Comparison of ENCODE assay signal across 26 cellular contexts in genomic region chr16:81786868-81787267, GRCh38.
"Had no signal": no experiment of that assay in that cellular context is flagged by ENCODE, and none has a peak within 500 bp of the region (broad histone marks: within the 10 kb centered on the region; RNA-seq: fewer than 3 reads in every experiment).

No MANE protein-coding gene starts in this region.

- H3K4me1 Mint-ChIP-seq: activated CD4-positive, alpha-beta T cell treated with anti-CD3 and anti-CD28 coated beads, Interleukin-2, amount 10 ng/mL, durations not matched to agents 7 days and 5 days; activated naive CD4-positive, alpha-beta T cell treated with anti-CD3 and anti-CD28 coated beads, Interleukin-2, amount 10 ng/mL, durations not matched to agents 7 days and 5 days had no signal

- ATAC-seq: activated CD8-positive, alpha-beta memory T cell treated with anti-CD3 and anti-CD28 coated beads, Interleukin-2, amount 10 ng/mL, durations not matched to agents 7 days and 5 days; activated CD8-positive, alpha-beta T cell treated with anti-CD3 and anti-CD28 coated beads for 36 hours; gastroesophageal sphincter; natural killer cell treated with Interleukin-12 subunit alpha and Interleukin-12 subunit beta and Interleukin-15 and Interleukin-18, amount 100 ng/mL, for 72 hours had no signal

- H3K27me3 Mint-ChIP-seq: activated CD8-positive, alpha-beta memory T cell treated with anti-CD3 and anti-CD28 coated beads, Interleukin-2, amount 10 ng/mL, durations not matched to agents 7 days and 5 days; natural killer cell treated with Interleukin-12 subunit alpha and Interleukin-12 subunit beta and Interleukin-15 and Interleukin-18, amount 100 ng/mL, for 72 hours had no signal

- H3K27ac ChIP-seq: cardiac muscle cell, epithelial cell of prostate, gastroesophageal sphincter, thoracic aorta, vagina, WERI-Rb-1 had no signal

- H3K36me3 Mint-ChIP-seq: activated naive CD4-positive, alpha-beta T cell treated with anti-CD3 and anti-CD28 coated beads, Interleukin-2, amount 10 ng/mL, durations not matched to agents 7 days and 5 days had no signal

- DNase-seq: activated CD4-positive, alpha-beta T cell treated with anti-CD3 and anti-CD28 coated beads, Interleukin-2, amount 10 ng/mL, durations not matched to agents 7 days and 5 days; activated CD4-positive, CD25-positive, alpha-beta regulatory T cell treated with anti-CD3 and anti-CD28 coated beads, Interleukin-2, amount 50 U/mL, for 72 hours; activated CD8-positive, alpha-beta memory T cell treated with anti-CD3 and anti-CD28 coated beads, Interleukin-2, amount 10 ng/mL, durations not matched to agents 7 days and 5 days; activated CD8-positive, alpha-beta T cell treated with anti-CD3 and anti-CD28 coated beads for 36 hours; activated effector memory CD4-positive, alpha-beta T cell treated with anti-CD3 and anti-CD28 coated beads, Interleukin-2, amount 50 U/mL, for 16 hours; activated naive CD4-positive, alpha-beta T cell treated with anti-CD3 and anti-CD28 coated beads, Interleukin-2, amount 10 ng/mL, durations not matched to agents 7 days and 5 days; activated T-cell treated with anti-CD3 and anti-CD28 coated beads for 4 hours; amygdala; head of caudate nucleus; hypothalamus; nucleus accumbens; posterior cingulate gyrus; spleen; stimulated activated CD4-positive, alpha-beta T cell treated with anti-CD3 and anti-CD28 coated beads, Interleukin-4, amount 100 ng/mL, for 24 hours; stimulated activated naive CD4-positive, alpha-beta T cell treated with Interleukin-2 at 50 U/mL for 16 hours; WERI-Rb-1 had no signal

- H3K27ac Mint-ChIP-seq: activated CD4-positive, alpha-beta T cell treated with anti-CD3 and anti-CD28 coated beads, Interleukin-2, amount 10 ng/mL, durations not matched to agents 7 days and 5 days; activated CD8-positive, alpha-beta memory T cell treated with anti-CD3 and anti-CD28 coated beads, Interleukin-2, amount 10 ng/mL, durations not matched to agents 7 days and 5 days; activated CD8-positive, alpha-beta T cell treated with anti-CD3 and anti-CD28 coated beads for 36 hours; activated naive CD4-positive, alpha-beta T cell treated with anti-CD3 and anti-CD28 coated beads, Interleukin-2, amount 10 ng/mL, durations not matched to agents 7 days and 5 days; T-helper 2 cell treated with Interferon-gamma antibody and Interleukin-4, amounts not matched to agents 5 μg/mL and 100 μg/mL, for 36 hours had no signal

- H3K36me3 ChIP-seq: cardiac muscle cell, gastroesophageal sphincter, thoracic aorta, vagina, WERI-Rb-1 had no signal

- FAIRE-seq: islet of Langerhans, TTC549 had no signal

- H3K27me3 ChIP-seq: cardiac muscle cell, spleen, vagina had no signal

- H3K9me3 ChIP-seq: gastroesophageal sphincter, spleen, thoracic aorta, vagina had no signal

- H3K4me3 ChIP-seq: cardiac muscle cell, gastroesophageal sphincter, thoracic aorta, vagina had no signal

- H3K4me3 Mint-ChIP-seq: activated CD4-positive, alpha-beta T cell treated with anti-CD3 and anti-CD28 coated beads, Interleukin-2, amount 10 ng/mL, durations not matched to agents 7 days and 5 days; activated CD8-positive, alpha-beta memory T cell treated with anti-CD3 and anti-CD28 coated beads, Interleukin-2, amount 10 ng/mL, durations not matched to agents 7 days and 5 days; activated CD8-positive, alpha-beta T cell treated with anti-CD3 and anti-CD28 coated beads for 36 hours; activated naive CD4-positive, alpha-beta T cell treated with anti-CD3 and anti-CD28 coated beads, Interleukin-2, amount 10 ng/mL, durations not matched to agents 7 days and 5 days; natural killer cell treated with Interleukin-12 subunit alpha and Interleukin-12 subunit beta and Interleukin-15 and Interleukin-18, amount 100 ng/mL, for 72 hours; T-helper 2 cell treated with Interferon-gamma antibody and Interleukin-4, amounts not matched to agents 5 μg/mL and 100 μg/mL, for 36 hours had no signal

- H3K9me3 Mint-ChIP-seq: activated CD4-positive, alpha-beta T cell treated with anti-CD3 and anti-CD28 coated beads, Interleukin-2, amount 10 ng/mL, durations not matched to agents 7 days and 5 days; activated CD8-positive, alpha-beta T cell treated with anti-CD3 and anti-CD28 coated beads for 36 hours; activated naive CD4-positive, alpha-beta T cell treated with anti-CD3 and anti-CD28 coated beads, Interleukin-2, amount 10 ng/mL, durations not matched to agents 7 days and 5 days; natural killer cell treated with Interleukin-12 subunit alpha and Interleukin-12 subunit beta and Interleukin-15 and Interleukin-18, amount 100 ng/mL, for 72 hours; T-helper 2 cell treated with Interferon-gamma antibody and Interleukin-4, amounts not matched to agents 5 μg/mL and 100 μg/mL, for 36 hours; type B pancreatic cell had no signal
